ENCODE assay signal across 1 cellular context in genomic region chr3:33061782-33062181, GRCh38.
TF ChIP-seq lines count a peak whose summit lies in the region.

No MANE protein-coding gene starts in this region.

TF ChIP-seq in IMR-90, 13 proteins besides CTCF, POLR2A, EP300 and RAD21:
- no peak for TF ChIP-seq FOS (IDR thresholded peaks at IDR 0.05; ENCODE audit: low read depth, low read length)
- TF ChIP-seq USF2 (IDR thresholded peaks at IDR 0.05; ENCODE audit: low read depth, low read length): no peak
- TF ChIP-seq MXI1 (IDR thresholded peaks at IDR 0.05; ENCODE audit: borderline replicate concordance, low read depth, low read length): no peak
- TF ChIP-seq MAZ (IDR thresholded peaks at IDR 0.05; ENCODE audit: borderline replicate concordance, low read depth, low read length): no peak
- TF ChIP-seq RCOR1 (IDR thresholded peaks at IDR 0.05; ENCODE audit: insufficient replicate concordance, low read length): no peak
- TF ChIP-seq NFE2L2 (IDR thresholded peaks at IDR 0.05; ENCODE audit: low read depth, low read length): no peak
- no peak for TF ChIP-seq SMC3 (IDR thresholded peaks at IDR 0.05; ENCODE audit: low read depth, low read length)
- no peak for TF ChIP-seq MAFK (IDR thresholded peaks at IDR 0.05; ENCODE audit: low read depth, low read length)
- no peak for TF ChIP-seq CHD1 (IDR thresholded peaks at IDR 0.05; ENCODE audit: low read depth, low read length)
- no peak for TF ChIP-seq BHLHE40 (IDR thresholded peaks at IDR 0.05; ENCODE audit: low read depth, low read length)
